17 cellular contexts compared by ENCODE assay signal in the genomic region with DNA sequence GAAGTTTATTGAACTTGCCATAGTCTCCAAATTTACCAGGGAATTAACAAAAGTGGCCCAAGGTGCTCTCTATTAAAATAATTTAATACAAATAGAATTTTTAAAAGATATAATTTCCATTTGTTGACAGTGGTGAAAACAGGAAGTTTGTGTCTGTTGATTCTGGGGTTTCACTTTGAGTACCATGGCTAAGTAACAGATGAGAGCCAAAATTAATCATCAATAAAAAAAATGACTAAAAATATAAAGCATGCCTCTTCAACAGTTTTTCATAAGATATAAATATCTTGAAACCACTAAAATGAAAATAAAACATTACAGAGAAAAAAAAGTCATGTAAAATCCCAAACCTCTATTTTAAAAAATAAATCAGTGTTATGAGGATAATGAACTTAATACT. TPM values are rescaled to one million over a fixed set of nuclear protein-coding genes. Genes with fewer than 3 reads are reported as not detected.
DNase-seq lines count a peak whose midpoint lies in the region; ATAC-seq and TF ChIP-seq lines count a peak whose summit lies in the region.
"Had no signal": no experiment of that assay in that cellular context is flagged by ENCODE, and none has a peak within 500 bp of the region (broad histone marks: within the 10 kb centered on the region; RNA-seq: fewer than 3 reads in every experiment).

No MANE protein-coding gene starts in this region.

- H3K4me1 Mint-ChIP-seq in activated CD4-positive, alpha-beta T cell treated with anti-CD3 and anti-CD28 coated beads, Interleukin-2, amount 10 ng/mL, durations not matched to agents 7 days and 5 days, result no peaks in the 10 kb centered on the region
- H3K4me1 Mint-ChIP-seq: T-cell had no signal

- no peak overlapping the region for H3K27ac ChIP-seq in breast epithelium
- H3K27ac ChIP-seq: epithelial cell of prostate, heart left ventricle, testis had no signal

- intact Hi-C loops in breast epithelium (cut with DNase I; ENCODE audit: low total_unique reads), result no loop called here

- no peaks in the 10 kb centered on the region for H3K9me3 Mint-ChIP-seq in activated CD4-positive, alpha-beta T cell treated with anti-CD3 and anti-CD28 coated beads, Interleukin-2, amount 10 ng/mL, durations not matched to agents 7 days and 5 days
- H3K9me3 Mint-ChIP-seq: T-cell had no signal

- ATAC-seq in GM18498 (IDR thresholded peaks at IDR 0.05; ENCODE audit: unreplicated experiment) (peak; percentile 48), GM19468 (IDR thresholded peaks at IDR 0.05; ENCODE audit: extremely low read depth, unreplicated experiment) (peak; percentile 35), HG02840 (IDR thresholded peaks at IDR 0.05; ENCODE audit: low FRiP score, unreplicated experiment) (peak; percentile 59), HG03378 (IDR thresholded peaks at IDR 0.05; ENCODE audit: unreplicated experiment) (peak; percentile 61)
- ATAC-seq: activated CD4-positive, CD25-positive, alpha-beta regulatory T cell treated with anti-CD3 and anti-CD28 coated beads, Interleukin-2, amount 50 U/mL, for 24 hours; heart left ventricle; left cardiac atrium; T-cell had no signal

- no peak overlapping the region for H3K27ac Mint-ChIP-seq in activated CD4-positive, alpha-beta T cell treated with anti-CD3 and anti-CD28 coated beads, Interleukin-2, amount 10 ng/mL, durations not matched to agents 7 days and 5 days
- H3K27ac Mint-ChIP-seq: T-cell had no signal

- TF ChIP-seq POLR2A in breast epithelium (IDR thresholded peaks at IDR 0.05), result no peak

- POLR2A ChIA-PET in activated CD4-positive, alpha-beta T cell treated with anti-CD3 and anti-CD28 coated beads, Interleukin-2, amount 10 ng/mL, durations not matched to agents 7 days and 5 days (lab: Charles Lee), result no interaction called here

- peaks cover 14% of the 10 kb centered on the region for H3K27me3 Mint-ChIP-seq in activated CD4-positive, alpha-beta T cell treated with anti-CD3 and anti-CD28 coated beads, Interleukin-2, amount 10 ng/mL, durations not matched to agents 7 days and 5 days

- no peak overlapping the region for H3K4me3 Mint-ChIP-seq in activated CD4-positive, alpha-beta T cell treated with anti-CD3 and anti-CD28 coated beads, Interleukin-2, amount 10 ng/mL, durations not matched to agents 7 days and 5 days
- H3K4me3 Mint-ChIP-seq: T-cell had no signal

- no peaks in the 10 kb centered on the region for H3K36me3 Mint-ChIP-seq in activated CD4-positive, alpha-beta T cell treated with anti-CD3 and anti-CD28 coated beads, Interleukin-2, amount 10 ng/mL, durations not matched to agents 7 days and 5 days (ENCODE audit: low read depth)
- H3K36me3 Mint-ChIP-seq: T-cell had no signal

- in situ Hi-C loops in GM13977 (cut with MboI; ENCODE audit: low pct_unique_long_range_greater_than_20kb, low sequenced_read_pairs, unreplicated experiment), result no loop called here

- H3K36me3 ChIP-seq in breast epithelium, result no peaks in the 10 kb centered on the region
- H3K36me3 ChIP-seq: heart left ventricle had no signal

- H3K4me1 ChIP-seq in breast epithelium, result no peaks in the 10 kb centered on the region
- H3K4me1 ChIP-seq: testis had no signal

- TF ChIP-seq CTCF in breast epithelium (IDR thresholded peaks at IDR 0.05), result no peak
- TF ChIP-seq CTCF in GM13977 (IDR thresholded peaks at IDR 0.05; ENCODE audit: extremely low read depth, insufficient read depth, missing control alignments), result no peak

- CTCF ChIA-PET in activated CD4-positive, alpha-beta T cell treated with anti-CD3 and anti-CD28 coated beads, Interleukin-2, amount 10 ng/mL, durations not matched to agents 7 days and 5 days (lab: Charles Lee), result no interaction called here

- DNase-seq in NOMO-1 treated with dmso at 0.1 percent for 144 hours (lab: John Stamatoyannopoulos, UW; ENCODE audit: unreplicated experiment) (no peak), breast epithelium (ENCODE audit: low spot score in 2 of 2) (no peak), GM13977 (ENCODE audit: low spot score) (no peak)
- DNase-seq in activated CD4-positive, alpha-beta T cell treated with anti-CD3 and anti-CD28 coated beads, Interleukin-2, amount 10 ng/mL, durations not matched to agents 7 days and 5 days, result no peak
- DNase-seq: COR-L47, heart left ventricle, KG1, left cardiac atrium, NCI-H510A treated with DMSO at 0.1 percent for 48 hours, T-cell, testis had no signal

- no peak overlapping the region for H3K4me3 ChIP-seq in breast epithelium
- H3K4me3 ChIP-seq: heart left ventricle, testis had no signal

- H3K9me3 ChIP-seq in breast epithelium, result peaks cover 0 to 4% of the 10 kb centered on the region in 2 donors
- H3K9me3 ChIP-seq: heart left ventricle, testis had no signal

- H3K27me3 ChIP-seq in breast epithelium, result no peaks in the 10 kb centered on the region
- H3K27me3 ChIP-seq: heart left ventricle, testis had no signal

RNA-seq across cellular contexts. Expression of gene SGCD, which starts 49.8 kb away (rescaled TPM):
- total RNA-seq in breast epithelium, result 10 to 100 TPM in 1 of 3 donors, 1 to 10 TPM in 2; 3.1 to 15.4 (median 6.2) TPM
- not detected for total RNA-seq in activated CD4-positive, alpha-beta T cell treated with anti-CD3 and anti-CD28 coated beads, Interleukin-2, amount 10 ng/mL, durations not matched to agents 7 days and 5 days

Comparison
In these comparisons a context has a peak if more than half of its experiments do, and no peak if none do; other contexts are left out.
1. RNA of gene SGCD, which starts 49.8 kb away (total RNA-seq): 3.1 to 15.4 TPM in breast epithelium; not detected in activated CD4-positive, alpha-beta T cell treated with anti-CD3 and anti-CD28 coated beads, Interleukin-2, amount 10 ng/mL, durations not matched to agents 7 days and 5 days; every median in the first group is over 4 times any median in the second.
2. Peak in every context shown above with its lines, with median percentiles within 50 percentile points of each other: ATAC-seq.